In the genomic region with DNA sequence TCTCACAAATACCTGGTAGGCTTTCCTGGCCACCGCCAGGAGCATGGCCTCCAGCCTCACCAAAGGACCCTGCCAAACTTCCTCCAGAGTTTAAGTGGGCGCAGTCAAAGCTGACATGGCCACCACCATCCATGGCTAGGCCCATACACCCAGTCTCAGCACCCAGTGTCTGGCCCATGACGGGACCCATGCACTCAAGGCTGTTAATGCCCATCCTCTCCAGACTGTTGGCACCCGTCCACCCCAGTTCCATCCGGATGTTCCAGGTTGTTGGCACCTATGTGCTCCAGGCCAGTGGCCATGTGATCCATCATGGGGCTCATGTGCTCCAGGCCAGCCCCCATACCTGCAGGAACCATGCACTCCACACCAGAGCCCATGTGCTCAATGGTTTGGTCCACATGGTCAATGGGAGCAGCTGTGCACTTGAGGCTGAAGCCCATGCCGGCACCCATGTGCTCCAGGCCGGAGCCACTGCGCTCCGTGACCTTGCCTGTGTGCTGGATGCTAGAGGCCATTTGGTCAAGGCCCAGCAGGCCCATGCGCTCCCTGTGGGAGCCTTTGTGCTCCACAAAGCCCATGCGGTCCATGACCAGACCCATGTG, we compare ENCODE assay signal across 2 cellular contexts.
TF ChIP-seq lines count a peak whose summit lies in the region.

No MANE protein-coding gene starts in this region.

TF ChIP-seq in HepG2, 621 proteins besides CTCF, POLR2A, EP300 and RAD21:
- no peak for TF ChIP-seq FOXJ3 (CRISPR knock-in tag; IDR thresholded peaks at IDR 0.05; ENCODE audit: borderline replicate concordance)
- TF ChIP-seq ZNF687 (CRISPR knock-in tag; IDR thresholded peaks at IDR 0.05) = peak; percentile 26
- no peak for TF ChIP-seq RARG (CRISPR knock-in tag; IDR thresholded peaks at IDR 0.05; ENCODE audit: low read depth)
- TF ChIP-seq AGO2 (optimal IDR thresholded peaks at IDR 0.05; ENCODE audit: low read depth, low read length) = peak; percentile 64
- TF ChIP-seq ZNF749 (CRISPR knock-in tag; IDR thresholded peaks at IDR 0.05; ENCODE audit: borderline replicate concordance) = no peak
- 0 out of 2 replicates have a peak, but pooled peaks have one; percentile 39 for TF ChIP-seq ZNF891 (CRISPR knock-in tag; IDR thresholded peaks at IDR 0.05)
- TF ChIP-seq ZUFSP (CRISPR knock-in tag; IDR thresholded peaks at IDR 0.05; ENCODE audit: borderline replicate concordance) = no peak
- TF ChIP-seq ZNF572 (CRISPR knock-in tag; IDR thresholded peaks at IDR 0.05) = no peak
- no peak for TF ChIP-seq SSRP1 (CRISPR knock-in tag; IDR thresholded peaks at IDR 0.05)
- TF ChIP-seq RBM22 (optimal IDR thresholded peaks at IDR 0.05; ENCODE audit: low read length) = peak; percentile 51
- no peak for TF ChIP-seq ZNF326 (CRISPR knock-in tag; IDR thresholded peaks at IDR 0.05; ENCODE audit: borderline replicate concordance)
- TF ChIP-seq, protein P1, sequence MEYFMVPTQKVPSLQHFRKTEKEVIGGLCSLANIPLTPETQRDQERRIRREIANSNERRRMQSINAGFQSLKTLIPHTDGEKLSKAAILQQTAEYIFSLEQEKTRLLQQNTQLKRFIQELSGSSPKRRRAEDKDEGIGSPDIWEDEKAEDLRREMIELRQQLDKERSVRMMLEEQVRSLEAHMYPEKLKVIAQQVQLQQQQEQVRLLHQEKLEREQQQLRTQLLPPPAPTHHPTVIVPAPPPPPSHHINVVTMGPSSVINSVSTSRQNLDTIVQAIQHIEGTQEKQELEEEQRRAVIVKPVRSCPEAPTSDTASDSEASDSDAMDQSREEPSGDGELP (IDR thresholded peaks at IDR 0.05; ENCODE audit: borderline replicate concordance, low read depth) = no peak
- peak; percentile 99 for TF ChIP-seq MNT (IDR thresholded peaks at IDR 0.05)

TF ChIP-seq in H1, 55 proteins besides CTCF, POLR2A, EP300 and RAD21:
- TF ChIP-seq JUN (IDR thresholded peaks at IDR 0.05; ENCODE audit: low read depth, low read length) = no peak
- no peak for TF ChIP-seq EZH2 (IDR thresholded peaks at IDR 0.05; ENCODE audit: low read depth, low read length, severe bottlenecking)
- TF ChIP-seq BACH1 (IDR thresholded peaks at IDR 0.05; ENCODE audit: low read length) = no peak
- TF ChIP-seq MAFK (IDR thresholded peaks at IDR 0.05; ENCODE audit: low read depth, low read length) = no peak
- TF ChIP-seq BRCA1 (IDR thresholded peaks at IDR 0.05; ENCODE audit: low read depth, low read length) = no peak
- TF ChIP-seq, protein P2, sequence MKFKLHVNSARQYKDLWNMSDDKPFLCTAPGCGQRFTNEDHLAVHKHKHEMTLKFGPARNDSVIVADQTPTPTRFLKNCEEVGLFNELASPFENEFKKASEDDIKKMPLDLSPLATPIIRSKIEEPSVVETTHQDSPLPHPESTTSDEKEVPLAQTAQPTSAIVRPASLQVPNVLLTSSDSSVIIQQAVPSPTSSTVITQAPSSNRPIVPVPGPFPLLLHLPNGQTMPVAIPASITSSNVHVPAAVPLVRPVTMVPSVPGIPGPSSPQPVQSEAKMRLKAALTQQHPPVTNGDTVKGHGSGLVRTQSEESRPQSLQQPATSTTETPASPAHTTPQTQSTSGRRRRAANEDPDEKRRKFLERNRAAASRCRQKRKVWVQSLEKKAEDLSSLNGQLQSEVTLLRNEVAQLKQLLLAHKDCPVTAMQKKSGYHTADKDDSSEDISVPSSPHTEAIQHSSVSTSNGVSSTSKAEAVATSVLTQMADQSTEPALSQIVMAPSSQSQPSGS (IDR thresholded peaks at IDR 0.05; ENCODE audit: low read length) = no peak
- no peak for TF ChIP-seq TAF1 (IDR thresholded peaks at IDR 0.05; ENCODE audit: low read depth, low read length)
- no peak for TF ChIP-seq POU5F1 (IDR thresholded peaks at IDR 0.05; ENCODE audit: low read depth, low read length)
- TF ChIP-seq, protein P3, sequence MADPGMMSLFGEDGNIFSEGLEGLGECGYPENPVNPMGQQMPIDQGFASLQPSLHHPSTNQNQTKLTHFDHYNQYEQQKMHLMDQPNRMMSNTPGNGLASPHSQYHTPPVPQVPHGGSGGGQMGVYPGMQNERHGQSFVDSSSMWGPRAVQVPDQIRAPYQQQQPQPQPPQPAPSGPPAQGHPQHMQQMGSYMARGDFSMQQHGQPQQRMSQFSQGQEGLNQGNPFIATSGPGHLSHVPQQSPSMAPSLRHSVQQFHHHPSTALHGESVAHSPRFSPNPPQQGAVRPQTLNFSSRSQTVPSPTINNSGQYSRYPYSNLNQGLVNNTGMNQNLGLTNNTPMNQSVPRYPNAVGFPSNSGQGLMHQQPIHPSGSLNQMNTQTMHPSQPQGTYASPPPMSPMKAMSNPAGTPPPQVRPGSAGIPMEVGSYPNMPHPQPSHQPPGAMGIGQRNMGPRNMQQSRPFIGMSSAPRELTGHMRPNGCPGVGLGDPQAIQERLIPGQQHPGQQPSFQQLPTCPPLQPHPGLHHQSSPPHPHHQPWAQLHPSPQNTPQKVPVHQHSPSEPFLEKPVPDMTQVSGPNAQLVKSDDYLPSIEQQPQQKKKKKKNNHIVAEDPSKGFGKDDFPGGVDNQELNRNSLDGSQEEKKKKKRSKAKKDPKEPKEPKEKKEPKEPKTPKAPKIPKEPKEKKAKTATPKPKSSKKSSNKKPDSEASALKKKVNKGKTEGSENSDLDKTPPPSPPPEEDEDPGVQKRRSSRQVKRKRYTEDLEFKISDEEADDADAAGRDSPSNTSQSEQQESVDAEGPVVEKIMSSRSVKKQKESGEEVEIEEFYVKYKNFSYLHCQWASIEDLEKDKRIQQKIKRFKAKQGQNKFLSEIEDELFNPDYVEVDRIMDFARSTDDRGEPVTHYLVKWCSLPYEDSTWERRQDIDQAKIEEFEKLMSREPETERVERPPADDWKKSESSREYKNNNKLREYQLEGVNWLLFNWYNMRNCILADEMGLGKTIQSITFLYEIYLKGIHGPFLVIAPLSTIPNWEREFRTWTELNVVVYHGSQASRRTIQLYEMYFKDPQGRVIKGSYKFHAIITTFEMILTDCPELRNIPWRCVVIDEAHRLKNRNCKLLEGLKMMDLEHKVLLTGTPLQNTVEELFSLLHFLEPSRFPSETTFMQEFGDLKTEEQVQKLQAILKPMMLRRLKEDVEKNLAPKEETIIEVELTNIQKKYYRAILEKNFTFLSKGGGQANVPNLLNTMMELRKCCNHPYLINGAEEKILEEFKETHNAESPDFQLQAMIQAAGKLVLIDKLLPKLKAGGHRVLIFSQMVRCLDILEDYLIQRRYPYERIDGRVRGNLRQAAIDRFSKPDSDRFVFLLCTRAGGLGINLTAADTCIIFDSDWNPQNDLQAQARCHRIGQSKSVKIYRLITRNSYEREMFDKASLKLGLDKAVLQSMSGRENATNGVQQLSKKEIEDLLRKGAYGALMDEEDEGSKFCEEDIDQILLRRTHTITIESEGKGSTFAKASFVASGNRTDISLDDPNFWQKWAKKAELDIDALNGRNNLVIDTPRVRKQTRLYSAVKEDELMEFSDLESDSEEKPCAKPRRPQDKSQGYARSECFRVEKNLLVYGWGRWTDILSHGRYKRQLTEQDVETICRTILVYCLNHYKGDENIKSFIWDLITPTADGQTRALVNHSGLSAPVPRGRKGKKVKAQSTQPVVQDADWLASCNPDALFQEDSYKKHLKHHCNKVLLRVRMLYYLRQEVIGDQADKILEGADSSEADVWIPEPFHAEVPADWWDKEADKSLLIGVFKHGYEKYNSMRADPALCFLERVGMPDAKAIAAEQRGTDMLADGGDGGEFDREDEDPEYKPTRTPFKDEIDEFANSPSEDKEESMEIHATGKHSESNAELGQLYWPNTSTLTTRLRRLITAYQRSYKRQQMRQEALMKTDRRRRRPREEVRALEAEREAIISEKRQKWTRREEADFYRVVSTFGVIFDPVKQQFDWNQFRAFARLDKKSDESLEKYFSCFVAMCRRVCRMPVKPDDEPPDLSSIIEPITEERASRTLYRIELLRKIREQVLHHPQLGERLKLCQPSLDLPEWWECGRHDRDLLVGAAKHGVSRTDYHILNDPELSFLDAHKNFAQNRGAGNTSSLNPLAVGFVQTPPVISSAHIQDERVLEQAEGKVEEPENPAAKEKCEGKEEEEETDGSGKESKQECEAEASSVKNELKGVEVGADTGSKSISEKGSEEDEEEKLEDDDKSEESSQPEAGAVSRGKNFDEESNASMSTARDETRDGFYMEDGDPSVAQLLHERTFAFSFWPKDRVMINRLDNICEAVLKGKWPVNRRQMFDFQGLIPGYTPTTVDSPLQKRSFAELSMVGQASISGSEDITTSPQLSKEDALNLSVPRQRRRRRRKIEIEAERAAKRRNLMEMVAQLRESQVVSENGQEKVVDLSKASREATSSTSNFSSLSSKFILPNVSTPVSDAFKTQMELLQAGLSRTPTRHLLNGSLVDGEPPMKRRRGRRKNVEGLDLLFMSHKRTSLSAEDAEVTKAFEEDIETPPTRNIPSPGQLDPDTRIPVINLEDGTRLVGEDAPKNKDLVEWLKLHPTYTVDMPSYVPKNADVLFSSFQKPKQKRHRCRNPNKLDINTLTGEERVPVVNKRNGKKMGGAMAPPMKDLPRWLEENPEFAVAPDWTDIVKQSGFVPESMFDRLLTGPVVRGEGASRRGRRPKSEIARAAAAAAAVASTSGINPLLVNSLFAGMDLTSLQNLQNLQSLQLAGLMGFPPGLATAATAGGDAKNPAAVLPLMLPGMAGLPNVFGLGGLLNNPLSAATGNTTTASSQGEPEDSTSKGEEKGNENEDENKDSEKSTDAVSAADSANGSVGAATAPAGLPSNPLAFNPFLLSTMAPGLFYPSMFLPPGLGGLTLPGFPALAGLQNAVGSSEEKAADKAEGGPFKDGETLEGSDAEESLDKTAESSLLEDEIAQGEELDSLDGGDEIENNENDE (IDR thresholded peaks at IDR 0.05; ENCODE audit: insufficient replicate concordance, low read length) = no peak
- TF ChIP-seq, protein P4, sequence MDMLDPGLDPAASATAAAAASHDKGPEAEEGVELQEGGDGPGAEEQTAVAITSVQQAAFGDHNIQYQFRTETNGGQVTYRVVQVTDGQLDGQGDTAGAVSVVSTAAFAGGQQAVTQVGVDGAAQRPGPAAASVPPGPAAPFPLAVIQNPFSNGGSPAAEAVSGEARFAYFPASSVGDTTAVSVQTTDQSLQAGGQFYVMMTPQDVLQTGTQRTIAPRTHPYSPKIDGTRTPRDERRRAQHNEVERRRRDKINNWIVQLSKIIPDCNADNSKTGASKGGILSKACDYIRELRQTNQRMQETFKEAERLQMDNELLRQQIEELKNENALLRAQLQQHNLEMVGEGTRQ (IDR thresholded peaks at IDR 0.05; ENCODE audit: low read length) = no peak
- no peak for TF ChIP-seq E2F6 (IDR thresholded peaks at IDR 0.05)
- TF ChIP-seq TCF12 (IDR thresholded peaks at IDR 0.05; ENCODE audit: low read depth, low read length) = no peak
- no peak for TF ChIP-seq KDM5A (IDR thresholded peaks at IDR 0.05; ENCODE audit: low read length)
- TF ChIP-seq SP2 (IDR thresholded peaks at IDR 0.05; ENCODE audit: low read length) = no peak
- no peak for TF ChIP-seq KDM4A (IDR thresholded peaks at IDR 0.05; ENCODE audit: low read depth, low read length, severe bottlenecking)
- no peak for TF ChIP-seq SAP30 (IDR thresholded peaks at IDR 0.05; ENCODE audit: insufficient read depth, insufficient replicate concordance, low read length)
- TF ChIP-seq RBBP5 (IDR thresholded peaks at IDR 0.05; ENCODE audit: borderline replicate concordance, low read depth, low read length) = no peak
- TF ChIP-seq NRF1 (IDR thresholded peaks at IDR 0.05; ENCODE audit: low read depth, low read length) = no peak
- no peak for TF ChIP-seq NANOG (IDR thresholded peaks at IDR 0.05; ENCODE audit: insufficient read depth, low read depth, low read length, poor library complexity, severe bottlenecking)
- no peak for TF ChIP-seq HDAC6 (IDR thresholded peaks at IDR 0.05; ENCODE audit: low read depth, low read length)
